1 cellular context compared by ENCODE assay signal in the genomic region with DNA sequence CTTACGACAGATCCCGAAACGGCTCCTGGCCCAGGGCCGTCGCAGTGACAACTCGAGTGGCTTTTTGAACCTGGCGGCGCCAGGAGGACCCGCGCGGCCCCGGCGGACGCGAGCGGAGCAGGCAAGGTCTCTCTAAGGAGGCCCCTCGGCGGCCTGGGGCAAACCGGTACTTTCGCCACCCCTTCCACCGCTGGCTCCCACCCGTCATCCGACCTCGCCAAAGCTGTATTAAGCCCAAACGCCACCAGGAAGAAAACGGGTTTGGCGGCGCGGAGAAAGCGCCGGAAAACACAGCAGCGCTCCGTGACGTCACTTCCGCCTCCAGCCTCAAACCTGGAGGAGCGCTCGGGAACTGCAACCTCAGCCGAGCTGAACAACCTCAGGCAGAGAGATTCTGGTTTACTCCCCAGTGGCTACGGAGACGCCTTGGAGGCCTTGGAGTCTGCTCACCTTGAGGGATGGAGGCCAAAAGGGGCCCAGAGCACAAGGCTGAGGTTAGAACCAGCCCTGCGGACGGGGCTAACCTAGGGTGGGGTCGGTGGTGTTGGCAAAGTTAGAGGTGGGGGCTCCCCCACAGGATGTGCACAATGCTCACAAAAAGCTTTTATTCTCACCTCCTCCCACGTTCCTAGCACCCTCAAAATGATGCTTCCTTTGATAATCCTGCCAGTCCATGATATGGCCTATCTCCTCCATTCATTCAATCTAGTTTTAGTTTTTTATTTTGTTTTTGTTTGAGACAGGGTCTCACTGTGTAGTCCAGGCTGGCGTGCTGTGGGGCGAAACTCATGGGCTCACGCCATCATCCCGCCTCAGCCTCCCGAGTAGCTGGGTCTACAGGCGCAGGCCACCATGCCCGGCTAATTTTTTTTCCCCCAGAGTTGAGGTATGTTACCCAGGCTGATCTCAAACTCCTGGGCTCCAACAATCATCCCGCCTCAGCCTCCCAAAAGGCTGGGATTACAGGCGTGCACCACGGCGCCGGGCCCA.
TF ChIP-seq lines count a peak whose summit lies in the region.

A gene (minus strand): TSS at position 295 of the 990 bp plus-strand sequence. CDS start 15,484 bp downstream, outside the sequence.

TF ChIP-seq in HepG2, 621 proteins besides CTCF, POLR2A, EP300 and RAD21 (continued from another document and continues in another):
- TF ChIP-seq, protein P1, sequence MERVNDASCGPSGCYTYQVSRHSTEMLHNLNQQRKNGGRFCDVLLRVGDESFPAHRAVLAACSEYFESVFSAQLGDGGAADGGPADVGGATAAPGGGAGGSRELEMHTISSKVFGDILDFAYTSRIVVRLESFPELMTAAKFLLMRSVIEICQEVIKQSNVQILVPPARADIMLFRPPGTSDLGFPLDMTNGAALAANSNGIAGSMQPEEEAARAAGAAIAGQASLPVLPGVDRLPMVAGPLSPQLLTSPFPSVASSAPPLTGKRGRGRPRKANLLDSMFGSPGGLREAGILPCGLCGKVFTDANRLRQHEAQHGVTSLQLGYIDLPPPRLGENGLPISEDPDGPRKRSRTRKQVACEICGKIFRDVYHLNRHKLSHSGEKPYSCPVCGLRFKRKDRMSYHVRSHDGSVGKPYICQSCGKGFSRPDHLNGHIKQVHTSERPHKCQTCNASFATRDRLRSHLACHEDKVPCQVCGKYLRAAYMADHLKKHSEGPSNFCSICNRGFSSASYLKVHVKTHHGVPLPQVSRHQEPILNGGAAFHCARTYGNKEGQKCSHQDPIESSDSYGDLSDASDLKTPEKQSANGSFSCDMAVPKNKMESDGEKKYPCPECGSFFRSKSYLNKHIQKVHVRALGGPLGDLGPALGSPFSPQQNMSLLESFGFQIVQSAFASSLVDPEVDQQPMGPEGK (CRISPR knock-in tag; IDR thresholded peaks at IDR 0.05), result peak; percentile 34; the same call in 1 of the 2 replicates
- TF ChIP-seq GABPB1 (CRISPR knock-in tag; IDR thresholded peaks at IDR 0.05) (peak; percentile 98), ZNF607 (CRISPR knock-in tag; IDR thresholded peaks at IDR 0.05; ENCODE audit: borderline replicate concordance) (no peak), KMT2A (CRISPR knock-in tag; IDR thresholded peaks at IDR 0.05) (peak; percentile 98), SRY (CRISPR knock-in tag; IDR thresholded peaks at IDR 0.05) (peak; percentile 74; the same call in 1 of the 2 replicates), KLF16 (CRISPR knock-in tag; IDR thresholded peaks at IDR 0.05) (peak in 1 of 2 experiments; percentile 16; a peak in 1 of 4 replicates), ELF4 (CRISPR knock-in tag; IDR thresholded peaks at IDR 0.05; ENCODE audit: borderline replicate concordance) (0 out of 2 replicates have a peak, but pooled peaks have one; percentile 13), ZBTB1 (CRISPR knock-in tag; IDR thresholded peaks at IDR 0.05; ENCODE audit: borderline replicate concordance) (no peak; the same call in 1 of the 2 replicates), ZBTB42 (CRISPR knock-in tag; IDR thresholded peaks at IDR 0.05) (no peak), MIER3 (CRISPR knock-in tag; IDR thresholded peaks at IDR 0.05; ENCODE audit: borderline replicate concordance) (peak; percentile 52; the same call in 1 of the 2 replicates), PAF1 (CRISPR knock-in tag; IDR thresholded peaks at IDR 0.05) (no peak), NR2C2 (CRISPR knock-in tag; IDR thresholded peaks at IDR 0.05; ENCODE audit: borderline replicate concordance) (no peak; the same call in 1 of the 2 replicates), ONECUT2 (CRISPR knock-in tag; IDR thresholded peaks at IDR 0.05) (no peak), JUND (CRISPR knock-in tag; IDR thresholded peaks at IDR 0.05) (peak; percentile 53; the same call in 1 of the 2 replicates), PHF8 (CRISPR knock-in tag; IDR thresholded peaks at IDR 0.05) (peak; percentile 90)
- TF ChIP-seq, protein P2, sequence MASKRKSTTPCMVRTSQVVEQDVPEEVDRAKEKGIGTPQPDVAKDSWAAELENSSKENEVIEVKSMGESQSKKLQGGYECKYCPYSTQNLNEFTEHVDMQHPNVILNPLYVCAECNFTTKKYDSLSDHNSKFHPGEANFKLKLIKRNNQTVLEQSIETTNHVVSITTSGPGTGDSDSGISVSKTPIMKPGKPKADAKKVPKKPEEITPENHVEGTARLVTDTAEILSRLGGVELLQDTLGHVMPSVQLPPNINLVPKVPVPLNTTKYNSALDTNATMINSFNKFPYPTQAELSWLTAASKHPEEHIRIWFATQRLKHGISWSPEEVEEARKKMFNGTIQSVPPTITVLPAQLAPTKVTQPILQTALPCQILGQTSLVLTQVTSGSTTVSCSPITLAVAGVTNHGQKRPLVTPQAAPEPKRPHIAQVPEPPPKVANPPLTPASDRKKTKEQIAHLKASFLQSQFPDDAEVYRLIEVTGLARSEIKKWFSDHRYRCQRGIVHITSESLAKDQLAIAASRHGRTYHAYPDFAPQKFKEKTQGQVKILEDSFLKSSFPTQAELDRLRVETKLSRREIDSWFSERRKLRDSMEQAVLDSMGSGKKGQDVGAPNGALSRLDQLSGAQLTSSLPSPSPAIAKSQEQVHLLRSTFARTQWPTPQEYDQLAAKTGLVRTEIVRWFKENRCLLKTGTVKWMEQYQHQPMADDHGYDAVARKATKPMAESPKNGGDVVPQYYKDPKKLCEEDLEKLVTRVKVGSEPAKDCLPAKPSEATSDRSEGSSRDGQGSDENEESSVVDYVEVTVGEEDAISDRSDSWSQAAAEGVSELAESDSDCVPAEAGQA (IDR thresholded peaks at IDR 0.05; ENCODE audit: low read depth), result peak; percentile 81
- TF ChIP-seq, protein P2 (CRISPR knock-in tag; IDR thresholded peaks at IDR 0.05; ENCODE audit: borderline replicate concordance), result no peak
- TF ChIP-seq, protein P3, sequence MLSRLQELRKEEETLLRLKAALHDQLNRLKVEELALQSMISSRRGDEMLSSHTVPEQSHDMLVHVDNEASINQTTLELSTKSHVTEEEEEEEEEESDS (CRISPR knock-in tag; IDR thresholded peaks at IDR 0.05; ENCODE audit: borderline replicate concordance), result no peak
- TF ChIP-seq, protein P4, sequence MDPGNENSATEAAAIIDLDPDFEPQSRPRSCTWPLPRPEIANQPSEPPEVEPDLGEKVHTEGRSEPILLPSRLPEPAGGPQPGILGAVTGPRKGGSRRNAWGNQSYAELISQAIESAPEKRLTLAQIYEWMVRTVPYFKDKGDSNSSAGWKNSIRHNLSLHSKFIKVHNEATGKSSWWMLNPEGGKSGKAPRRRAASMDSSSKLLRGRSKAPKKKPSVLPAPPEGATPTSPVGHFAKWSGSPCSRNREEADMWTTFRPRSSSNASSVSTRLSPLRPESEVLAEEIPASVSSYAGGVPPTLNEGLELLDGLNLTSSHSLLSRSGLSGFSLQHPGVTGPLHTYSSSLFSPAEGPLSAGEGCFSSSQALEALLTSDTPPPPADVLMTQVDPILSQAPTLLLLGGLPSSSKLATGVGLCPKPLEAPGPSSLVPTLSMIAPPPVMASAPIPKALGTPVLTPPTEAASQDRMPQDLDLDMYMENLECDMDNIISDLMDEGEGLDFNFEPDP (CRISPR knock-in tag; conservative IDR thresholded peaks at IDR 0.05), result no peak
- TF ChIP-seq, protein P5, sequence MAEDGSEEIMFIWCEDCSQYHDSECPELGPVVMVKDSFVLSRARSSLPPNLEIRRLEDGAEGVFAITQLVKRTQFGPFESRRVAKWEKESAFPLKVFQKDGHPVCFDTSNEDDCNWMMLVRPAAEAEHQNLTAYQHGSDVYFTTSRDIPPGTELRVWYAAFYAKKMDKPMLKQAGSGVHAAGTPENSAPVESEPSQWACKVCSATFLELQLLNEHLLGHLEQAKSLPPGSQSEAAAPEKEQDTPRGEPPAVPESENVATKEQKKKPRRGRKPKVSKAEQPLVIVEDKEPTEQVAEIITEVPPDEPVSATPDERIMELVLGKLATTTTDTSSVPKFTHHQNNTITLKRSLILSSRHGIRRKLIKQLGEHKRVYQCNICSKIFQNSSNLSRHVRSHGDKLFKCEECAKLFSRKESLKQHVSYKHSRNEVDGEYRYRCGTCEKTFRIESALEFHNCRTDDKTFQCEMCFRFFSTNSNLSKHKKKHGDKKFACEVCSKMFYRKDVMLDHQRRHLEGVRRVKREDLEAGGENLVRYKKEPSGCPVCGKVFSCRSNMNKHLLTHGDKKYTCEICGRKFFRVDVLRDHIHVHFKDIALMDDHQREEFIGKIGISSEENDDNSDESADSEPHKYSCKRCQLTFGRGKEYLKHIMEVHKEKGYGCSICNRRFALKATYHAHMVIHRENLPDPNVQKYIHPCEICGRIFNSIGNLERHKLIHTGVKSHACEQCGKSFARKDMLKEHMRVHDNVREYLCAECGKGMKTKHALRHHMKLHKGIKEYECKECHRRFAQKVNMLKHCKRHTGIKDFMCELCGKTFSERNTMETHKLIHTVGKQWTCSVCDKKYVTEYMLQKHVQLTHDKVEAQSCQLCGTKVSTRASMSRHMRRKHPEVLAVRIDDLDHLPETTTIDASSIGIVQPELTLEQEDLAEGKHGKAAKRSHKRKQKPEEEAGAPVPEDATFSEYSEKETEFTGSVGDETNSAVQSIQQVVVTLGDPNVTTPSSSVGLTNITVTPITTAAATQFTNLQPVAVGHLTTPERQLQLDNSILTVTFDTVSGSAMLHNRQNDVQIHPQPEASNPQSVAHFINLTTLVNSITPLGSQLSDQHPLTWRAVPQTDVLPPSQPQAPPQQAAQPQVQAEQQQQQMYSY (CRISPR knock-in tag; IDR thresholded peaks at IDR 0.05), result no peak
- TF ChIP-seq, protein P6, sequence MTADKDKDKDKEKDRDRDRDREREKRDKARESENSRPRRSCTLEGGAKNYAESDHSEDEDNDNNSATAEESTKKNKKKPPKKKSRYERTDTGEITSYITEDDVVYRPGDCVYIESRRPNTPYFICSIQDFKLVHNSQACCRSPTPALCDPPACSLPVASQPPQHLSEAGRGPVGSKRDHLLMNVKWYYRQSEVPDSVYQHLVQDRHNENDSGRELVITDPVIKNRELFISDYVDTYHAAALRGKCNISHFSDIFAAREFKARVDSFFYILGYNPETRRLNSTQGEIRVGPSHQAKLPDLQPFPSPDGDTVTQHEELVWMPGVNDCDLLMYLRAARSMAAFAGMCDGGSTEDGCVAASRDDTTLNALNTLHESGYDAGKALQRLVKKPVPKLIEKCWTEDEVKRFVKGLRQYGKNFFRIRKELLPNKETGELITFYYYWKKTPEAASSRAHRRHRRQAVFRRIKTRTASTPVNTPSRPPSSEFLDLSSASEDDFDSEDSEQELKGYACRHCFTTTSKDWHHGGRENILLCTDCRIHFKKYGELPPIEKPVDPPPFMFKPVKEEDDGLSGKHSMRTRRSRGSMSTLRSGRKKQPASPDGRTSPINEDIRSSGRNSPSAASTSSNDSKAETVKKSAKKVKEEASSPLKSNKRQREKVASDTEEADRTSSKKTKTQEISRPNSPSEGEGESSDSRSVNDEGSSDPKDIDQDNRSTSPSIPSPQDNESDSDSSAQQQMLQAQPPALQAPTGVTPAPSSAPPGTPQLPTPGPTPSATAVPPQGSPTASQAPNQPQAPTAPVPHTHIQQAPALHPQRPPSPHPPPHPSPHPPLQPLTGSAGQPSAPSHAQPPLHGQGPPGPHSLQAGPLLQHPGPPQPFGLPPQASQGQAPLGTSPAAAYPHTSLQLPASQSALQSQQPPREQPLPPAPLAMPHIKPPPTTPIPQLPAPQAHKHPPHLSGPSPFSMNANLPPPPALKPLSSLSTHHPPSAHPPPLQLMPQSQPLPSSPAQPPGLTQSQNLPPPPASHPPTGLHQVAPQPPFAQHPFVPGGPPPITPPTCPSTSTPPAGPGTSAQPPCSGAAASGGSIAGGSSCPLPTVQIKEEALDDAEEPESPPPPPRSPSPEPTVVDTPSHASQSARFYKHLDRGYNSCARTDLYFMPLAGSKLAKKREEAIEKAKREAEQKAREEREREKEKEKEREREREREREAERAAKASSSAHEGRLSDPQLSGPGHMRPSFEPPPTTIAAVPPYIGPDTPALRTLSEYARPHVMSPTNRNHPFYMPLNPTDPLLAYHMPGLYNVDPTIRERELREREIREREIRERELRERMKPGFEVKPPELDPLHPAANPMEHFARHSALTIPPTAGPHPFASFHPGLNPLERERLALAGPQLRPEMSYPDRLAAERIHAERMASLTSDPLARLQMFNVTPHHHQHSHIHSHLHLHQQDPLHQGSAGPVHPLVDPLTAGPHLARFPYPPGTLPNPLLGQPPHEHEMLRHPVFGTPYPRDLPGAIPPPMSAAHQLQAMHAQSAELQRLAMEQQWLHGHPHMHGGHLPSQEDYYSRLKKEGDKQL (CRISPR knock-in tag; IDR thresholded peaks at IDR 0.05; ENCODE audit: low read depth), result no peak
- TF ChIP-seq, protein P7, sequence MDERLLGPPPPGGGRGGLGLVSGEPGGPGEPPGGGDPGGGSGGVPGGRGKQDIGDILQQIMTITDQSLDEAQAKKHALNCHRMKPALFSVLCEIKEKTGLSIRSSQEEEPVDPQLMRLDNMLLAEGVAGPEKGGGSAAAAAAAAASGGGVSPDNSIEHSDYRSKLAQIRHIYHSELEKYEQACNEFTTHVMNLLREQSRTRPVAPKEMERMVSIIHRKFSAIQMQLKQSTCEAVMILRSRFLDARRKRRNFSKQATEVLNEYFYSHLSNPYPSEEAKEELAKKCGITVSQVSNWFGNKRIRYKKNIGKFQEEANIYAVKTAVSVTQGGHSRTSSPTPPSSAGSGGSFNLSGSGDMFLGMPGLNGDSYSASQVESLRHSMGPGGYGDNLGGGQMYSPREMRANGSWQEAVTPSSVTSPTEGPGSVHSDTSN (CRISPR knock-in tag; IDR thresholded peaks at IDR 0.05), result no peak
- TF ChIP-seq, protein P8, sequence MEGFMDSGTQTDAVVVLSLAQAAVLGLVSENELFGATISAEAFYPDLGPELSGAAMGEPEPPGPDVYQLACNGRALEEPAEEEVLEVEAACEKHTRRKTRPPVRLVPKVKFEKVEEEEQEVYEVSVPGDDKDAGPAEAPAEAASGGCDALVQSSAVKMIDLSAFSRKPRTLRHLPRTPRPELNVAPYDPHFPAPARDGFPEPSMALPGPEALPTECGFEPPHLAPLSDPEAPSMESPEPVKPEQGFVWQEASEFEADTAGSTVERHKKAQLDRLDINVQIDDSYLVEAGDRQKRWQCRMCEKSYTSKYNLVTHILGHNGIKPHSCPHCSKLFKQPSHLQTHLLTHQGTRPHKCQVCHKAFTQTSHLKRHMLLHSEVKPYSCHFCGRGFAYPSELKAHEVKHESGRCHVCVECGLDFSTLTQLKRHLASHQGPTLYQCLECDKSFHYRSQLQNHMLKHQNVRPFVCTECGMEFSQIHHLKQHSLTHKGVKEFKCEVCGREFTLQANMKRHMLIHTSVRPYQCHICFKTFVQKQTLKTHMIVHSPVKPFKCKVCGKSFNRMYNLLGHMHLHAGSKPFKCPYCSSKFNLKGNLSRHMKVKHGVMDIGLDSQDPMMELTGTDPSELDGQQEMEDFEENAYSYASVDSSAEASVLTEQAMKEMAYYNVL (CRISPR knock-in tag; IDR thresholded peaks at IDR 0.05; ENCODE audit: borderline replicate concordance), result no peak
